ENCODE assay signal across 16 cellular contexts in the genomic region with DNA sequence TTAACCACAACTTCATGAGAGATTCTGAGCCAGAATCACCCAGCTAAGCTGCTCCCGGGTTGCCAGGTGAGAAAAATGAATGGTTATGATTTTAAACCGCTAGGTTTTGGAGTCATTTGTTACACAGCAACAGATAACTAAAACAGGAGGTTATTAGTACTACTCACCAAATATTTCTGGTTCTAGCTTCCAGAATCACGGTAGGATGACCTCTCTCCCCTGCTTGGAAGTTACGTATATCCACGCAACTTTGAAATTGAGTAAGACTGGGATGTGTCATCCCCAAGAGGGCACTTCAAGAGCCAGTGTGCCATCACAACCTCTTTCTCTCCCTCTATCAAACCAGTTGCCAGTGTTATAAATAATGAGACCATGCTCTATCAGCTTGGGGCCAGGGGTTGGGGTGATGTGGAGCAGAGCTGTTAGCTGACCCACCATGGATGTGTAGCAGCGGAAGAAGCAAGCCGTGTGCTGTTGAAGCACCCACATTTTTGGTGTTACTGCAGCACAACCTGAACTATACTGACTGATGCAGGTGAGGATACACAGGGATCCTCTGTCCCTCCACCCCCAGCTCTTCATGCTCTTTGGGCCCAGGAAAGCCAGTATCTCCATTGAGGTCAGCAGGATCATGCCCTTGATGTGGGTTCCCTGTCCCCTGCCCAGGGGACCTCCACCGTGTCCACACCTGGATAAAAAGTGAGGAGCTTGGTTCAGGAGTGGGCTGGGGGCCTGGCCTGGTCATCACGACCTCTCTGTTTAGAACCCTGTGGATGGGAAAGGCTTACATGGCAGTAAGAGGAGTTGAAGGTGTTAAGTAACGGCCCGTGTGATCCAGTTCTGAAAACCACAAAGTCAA.
"Had no signal": no experiment of that assay in that cellular context is flagged by ENCODE, and none has a peak within 500 bp of the region (broad histone marks: within the 10 kb centered on the region; RNA-seq: fewer than 3 reads in every experiment).

No MANE protein-coding gene starts in this region.

- FAIRE-seq: kidney had no signal

- H3K4me3 ChIP-seq: ascending aorta, left lung, tibial artery, vagina had no signal

- ATAC-seq: activated CD4-positive, CD25-positive, alpha-beta regulatory T cell treated with anti-CD3 and anti-CD28 coated beads, Interleukin-2, amount 50 U/mL, for 24 hours; foreskin keratinocyte; left lung; stimulated activated naive B cell treated with anti-CD40 and anti-IgM and Interleukin-4, amounts not matched to agents 10 μg/mL and 1 μg/mL and 100 μg/mL, for 72 hours had no signal

- H3K36me3 ChIP-seq: ascending aorta, left lung, neutrophil, tibial artery, vagina had no signal

- DNase-seq: activated CD4-positive, alpha-beta T cell treated with anti-CD3 and anti-CD28 coated beads, Interleukin-2, amount 50 U/mL, for 1 hour; activated CD8-positive, alpha-beta memory T cell treated with anti-CD3 and anti-CD28 coated beads, Interleukin-2, amount 50 U/mL, for 4 hours; activated effector memory CD4-positive, alpha-beta T cell treated with Interleukin-2 at 50 U/mL for 16 hours; activated naive CD4-positive, alpha-beta T cell treated with anti-CD3 and anti-CD28 coated beads, Interleukin-2, amount 50 U/mL, for 16 hours; activated T-cell treated with anti-CD3 and anti-CD28 coated beads, Interleukin-2, amount 50 U/mL, for 48 hours; endodermal cell; foreskin keratinocyte; kidney; left lung; stimulated activated naive B cell treated with anti-CD40 and anti-IgM and Interleukin-4, amounts not matched to agents 10 μg/mL and 1 μg/mL and 100 μg/mL, for 72 hours; tibial artery had no signal

- H3K9me3 ChIP-seq: ascending aorta, left lung, neutrophil, tibial artery, vagina had no signal

- H3K4me1 ChIP-seq: ascending aorta, foreskin keratinocyte, left lung had no signal

- H3K27ac ChIP-seq: ascending aorta, epithelial cell of prostate, foreskin keratinocyte, left lung, neutrophil, tibial artery, vagina had no signal

- H3K27me3 ChIP-seq: ascending aorta, foreskin keratinocyte, vagina had no signal
